In the genomic region with DNA sequence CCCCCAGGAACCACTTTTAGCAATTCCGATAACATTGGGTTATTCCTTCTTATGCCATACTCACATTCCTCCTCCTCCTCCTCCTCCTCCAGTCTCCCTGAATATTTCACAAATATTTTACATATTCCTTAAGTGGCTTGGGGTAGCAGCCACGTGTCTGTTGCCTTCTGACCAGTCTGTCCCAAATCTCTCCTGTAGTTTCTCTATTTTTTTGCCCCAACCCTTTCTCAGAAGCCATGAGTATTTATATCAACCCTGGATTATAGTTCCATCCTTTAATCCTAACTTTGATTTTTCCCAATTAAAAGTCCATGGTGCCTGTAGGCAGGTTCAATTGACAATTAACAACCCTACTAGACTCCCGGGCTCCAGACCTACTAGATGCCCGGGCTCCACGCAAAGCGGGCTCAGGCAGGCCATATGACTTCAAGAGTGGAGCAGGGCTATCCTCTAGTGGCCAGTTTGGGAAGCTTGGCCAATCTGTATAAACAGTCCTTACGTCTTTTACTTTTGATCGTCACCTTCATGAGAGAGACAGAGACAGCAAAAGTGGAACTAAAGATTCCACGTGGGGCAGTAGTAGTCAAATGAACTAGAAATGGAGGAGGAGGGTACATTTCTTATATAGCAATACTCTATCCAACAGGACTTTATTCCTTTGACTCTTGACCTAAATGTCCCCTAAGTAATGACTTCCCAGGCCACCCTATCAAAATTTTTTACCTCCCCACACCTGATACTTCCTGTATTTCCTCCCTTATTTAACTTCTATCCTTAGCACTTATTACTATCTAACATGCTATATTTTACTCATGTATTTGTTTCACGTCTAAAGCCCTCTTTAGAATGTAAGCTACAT, we compare ENCODE assay signal across 8 cellular contexts.
A peak's percentile ranks its signal among the peaks of the same experiment; 100 is the strongest.
DNase-seq lines count a peak whose midpoint lies in the region; ATAC-seq and TF ChIP-seq lines count a peak whose summit lies in the region.

No MANE protein-coding gene starts in this region.

- ATAC-seq in GM21423 (IDR thresholded peaks at IDR 0.05; ENCODE audit: unreplicated experiment): peak; percentile 59

- H3K36me3 Mint-ChIP-seq in nephron progenitor cell (ENCODE audit: low read depth): no peaks in the 10 kb centered on the region

- no peak overlapping the region for H3K27ac Mint-ChIP-seq in nephron progenitor cell

- no peak overlapping the region for H3K4me3 Mint-ChIP-seq in nephron progenitor cell

- no peak overlapping the region for H3K4me3 ChIP-seq in fibroblast of pulmonary artery (replicated peaks; ENCODE audit: low read depth, low read length)

- in situ Hi-C loops in Caki2 (cut with HindIII; ENCODE audit: low pct_unique_long_range_greater_than_20kb, low sequenced_read_pairs): no loop called here

- H3K9me3 Mint-ChIP-seq in nephron progenitor cell: no peaks in the 10 kb centered on the region

- H3K4me1 Mint-ChIP-seq in nephron progenitor cell: peaks cover 49% of the 10 kb centered on the region

- TF ChIP-seq CTCF in fibroblast of pulmonary artery (IDR thresholded peaks at IDR 0.05; ENCODE audit: low read length, missing control alignments) (peak; percentile 99), nephron progenitor cell (IDR thresholded peaks at IDR 0.05) (peak; percentile 97)

- DNase-seq in Caki2 (ENCODE audit: low read depth) (peak; percentile 31), NCI-H146 treated with DMSO at 0.1 percent for 48 hours (lab: John Stamatoyannopoulos, UW; ENCODE audit: unreplicated experiment) (peak; percentile 16), UCSD-AML1 (lab: John Stamatoyannopoulos, UW; ENCODE audit: unreplicated experiment) (peak; percentile 56), fibroblast of pulmonary artery (ENCODE audit: low read depth) (peak; percentile 72), nephron progenitor cell (peak; percentile 54)
- DNase-seq in stimulated activated naive CD4-positive, alpha-beta T cell (lab: John Stamatoyannopoulos, UW): no peak
- no peak for DNase-seq in activated effector memory CD4-positive, alpha-beta T cell treated with Interleukin-2 at 50 U/mL for 16 hours

- peaks cover 46% of the 10 kb centered on the region for H3K27me3 Mint-ChIP-seq in nephron progenitor cell (ENCODE audit: low read depth, poor library complexity)

Comparison
In these comparisons a context has a peak if more than half of its experiments do, and no peak if none do; other contexts are left out.
1. DNase-seq: peak in Caki2 (single experiment), NCI-H146 treated with DMSO at 0.1 percent for 48 hours (single experiment), UCSD-AML1 (single experiment), fibroblast of pulmonary artery (single experiment) and nephron progenitor cell (single experiment); none in stimulated activated naive CD4-positive, alpha-beta T cell (0 of 6) and activated effector memory CD4-positive, alpha-beta T cell treated with Interleukin-2 at 50 U/mL for 16 hours (single experiment).